17 cellular contexts compared by ENCODE assay signal in the genomic region with DNA sequence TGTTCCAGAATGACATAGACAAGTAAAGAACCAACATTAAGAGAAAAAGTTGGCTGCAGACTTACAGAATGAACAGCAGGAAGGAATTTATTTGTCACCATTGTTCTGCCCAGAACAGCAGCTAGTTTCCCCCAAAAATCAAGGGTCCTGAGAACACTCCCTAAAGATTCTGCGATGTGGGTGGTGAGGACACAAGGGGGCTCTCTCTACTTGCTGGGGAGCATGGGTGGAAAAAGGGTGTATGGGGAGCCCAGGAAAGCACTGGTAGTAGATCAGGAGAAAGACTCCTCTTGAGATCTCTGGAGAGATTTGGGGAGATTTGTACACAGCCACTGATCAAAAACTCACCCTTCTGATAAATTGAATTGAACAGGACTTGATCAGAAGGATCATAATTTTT.
DNase-seq lines count a peak whose midpoint lies in the region; ATAC-seq and TF ChIP-seq lines count a peak whose summit lies in the region.
"Had no signal": no experiment of that assay in that cellular context is flagged by ENCODE, and none has a peak within 500 bp of the region (broad histone marks: within the 10 kb centered on the region; RNA-seq: fewer than 3 reads in every experiment).

No MANE protein-coding gene starts in this region.

- ATAC-seq in GM19452 (IDR thresholded peaks at IDR 0.05; ENCODE audit: unreplicated experiment), result no peak
- ATAC-seq: activated naive CD8-positive, alpha-beta T cell treated with anti-CD3 and anti-CD28 coated beads, Interleukin-2, amount 50 U/mL, for 24 hours; naive thymus-derived CD8-positive, alpha-beta T cell; PC-3 had no signal

- H3K4me3 ChIP-seq in GM12865 (ENCODE audit: low read depth, low read length) (no peak overlapping the region), adipocyte (ENCODE audit: low read length) (no peak overlapping the region)
- H3K4me3 ChIP-seq: SJSA1, uterus had no signal

- H3K27me3 Mint-ChIP-seq in HFFc6 (ENCODE audit: insufficient read depth), result no peaks in the 10 kb centered on the region; the same call in 1 of the 2 replicates
- H3K27me3 Mint-ChIP-seq: activated naive CD8-positive, alpha-beta T cell treated with anti-CD3 and anti-CD28 coated beads, Interleukin-2, amount 50 U/mL, for 24 hours; naive thymus-derived CD8-positive, alpha-beta T cell had no signal

- peak overlapping the region; percentile 14; the same call in 1 of the 2 replicates for H3K4me3 Mint-ChIP-seq in HFFc6
- H3K4me3 Mint-ChIP-seq: activated naive CD8-positive, alpha-beta T cell treated with anti-CD3 and anti-CD28 coated beads, Interleukin-2, amount 50 U/mL, for 24 hours; naive thymus-derived CD8-positive, alpha-beta T cell had no signal

- TF ChIP-seq CTCF in GM12865 (IDR thresholded peaks at IDR 0.05; ENCODE audit: insufficient read depth, low read depth, low read length, missing control alignments) (peak; percentile 5), HFFc6 (IDR thresholded peaks at IDR 0.05) (peak; percentile 45)

- no peak overlapping the region for H3K9ac ChIP-seq in adipocyte (ENCODE audit: low read length)

- H3K9me3 Mint-ChIP-seq in HFFc6, result no peaks in the 10 kb centered on the region

- peaks cover 4% of the 10 kb centered on the region for H3K36me3 Mint-ChIP-seq in HFFc6 (ENCODE audit: low read depth)
- H3K36me3 Mint-ChIP-seq: naive thymus-derived CD8-positive, alpha-beta T cell had no signal

- peaks cover 81% of the 10 kb centered on the region for H3K4me1 Mint-ChIP-seq in HFFc6 (ENCODE audit: low read depth)
- H3K4me1 Mint-ChIP-seq: activated naive CD8-positive, alpha-beta T cell treated with anti-CD3 and anti-CD28 coated beads, Interleukin-2, amount 50 U/mL, for 24 hours; naive thymus-derived CD8-positive, alpha-beta T cell had no signal

- peaks cover 15% of the 10 kb centered on the region for H3K4me1 ChIP-seq in adipocyte (ENCODE audit: control insufficient read depth, insufficient read depth, low read length)
- H3K4me1 ChIP-seq: uterus had no signal

- DNase-seq in GM12865 (ENCODE audit: low read depth) (no peak), HFFc6 (no peak), adipocyte (ENCODE audit: low read depth) (peak; percentile 10), iPS-NIHi11 (ENCODE audit: low spot score) (peak; percentile 31), SW480 (ENCODE audit: low spot score) (no peak)
- DNase-seq in activated CD8-positive, alpha-beta memory T cell treated with anti-CD3 and anti-CD28 coated beads for 24 hours, result no peak
- DNase-seq: activated naive CD8-positive, alpha-beta T cell treated with anti-CD3 and anti-CD28 coated beads, Interleukin-2, amount 50 U/mL, for 24 hours; AML-193; islet precursor cell; naive thymus-derived CD8-positive, alpha-beta T cell; PC-3; posterior cingulate gyrus; stimulated activated CD4-positive, alpha-beta T cell treated with anti-CD3 and anti-CD28 coated beads, Interleukin-4, amount 100 ng/mL, for 1 hour; T-helper 2 cell; uterus had no signal

- H3K9me3 ChIP-seq in adipocyte (ENCODE audit: control insufficient read depth, low read length), result peaks cover 15% of the 10 kb centered on the region
- H3K9me3 ChIP-seq: SJSA1 had no signal

- H3K27ac Mint-ChIP-seq in HFFc6, result 0 out of 2 replicates have a peak overlapping the region, but pooled peaks have one; percentile 2
- H3K27ac Mint-ChIP-seq: activated naive CD8-positive, alpha-beta T cell treated with anti-CD3 and anti-CD28 coated beads, Interleukin-2, amount 50 U/mL, for 24 hours; naive thymus-derived CD8-positive, alpha-beta T cell had no signal

- H3K27me3 ChIP-seq in adipocyte (replicated peaks; ENCODE audit: control insufficient read depth, insufficient read depth, low read length), result no peaks in the 10 kb centered on the region
- H3K27me3 ChIP-seq: SJSA1, uterus had no signal

- no peaks in the 10 kb centered on the region for H3K36me3 ChIP-seq in adipocyte (ENCODE audit: control insufficient read depth, insufficient read depth, low read length, severe bottlenecking)
- H3K36me3 ChIP-seq: SJSA1, uterus had no signal

Comparison
In these comparisons a context has a peak if more than half of its experiments do, and no peak if none do; other contexts are left out.
1. DNase-seq: peak in adipocyte (single experiment) and iPS-NIHi11 (single experiment); none in GM12865 (single experiment), HFFc6 (single experiment), activated CD8-positive, alpha-beta memory T cell treated with anti-CD3 and anti-CD28 coated beads for 24 hours (single experiment) and SW480 (single experiment).